ENCODE assay signal across 18 cellular contexts in the genomic region with DNA sequence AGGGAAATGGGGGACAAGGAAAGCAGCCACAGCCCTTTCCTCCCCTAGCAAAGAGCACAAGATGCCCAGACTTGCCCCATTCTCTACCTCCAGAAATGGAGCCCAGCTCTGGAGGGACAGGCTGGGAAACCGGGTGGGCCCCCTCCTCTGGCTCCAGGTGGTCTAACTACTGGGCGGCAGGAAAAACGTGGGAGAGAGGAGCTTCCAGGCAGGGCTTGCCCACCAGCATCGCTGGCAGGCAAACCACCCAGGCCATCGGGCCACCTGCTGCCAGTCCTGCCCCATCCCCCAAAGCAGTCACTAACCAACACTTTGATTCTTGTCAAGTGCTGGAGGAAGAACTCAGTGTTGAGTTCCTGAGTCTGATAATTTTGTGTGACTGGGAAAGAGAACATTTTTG.
"Had no signal": no experiment of that assay in that cellular context is flagged by ENCODE, and none has a peak within 500 bp of the region (broad histone marks: within the 10 kb centered on the region; RNA-seq: fewer than 3 reads in every experiment).

No MANE protein-coding gene starts in this region.

- ATAC-seq: activated CD4-positive, alpha-beta T cell treated with anti-CD3 and anti-CD28 coated beads for 36 hours; activated CD8-positive, alpha-beta memory T cell treated with anti-CD3 and anti-CD28 coated beads, Interleukin-2, amount 10 ng/mL, durations not matched to agents 7 days and 5 days; stimulated activated naive CD8-positive, alpha-beta T cell treated with anti-CD3 and anti-CD28 coated beads, Interleukin-15, Interleukin-2, amounts not matched to agents 100 U/mL and 50 U/mL, for 24 hours had no signal

- H3K36me3 Mint-ChIP-seq: activated CD8-positive, alpha-beta memory T cell treated with anti-CD3 and anti-CD28 coated beads, Interleukin-2, amount 10 ng/mL, durations not matched to agents 7 days and 5 days had no signal

- H3K27ac Mint-ChIP-seq: activated CD4-positive, alpha-beta memory T cell treated with anti-CD3 and anti-CD28 coated beads for 36 hours; activated CD4-positive, alpha-beta T cell treated with anti-CD3 and anti-CD28 coated beads for 36 hours; activated CD8-positive, alpha-beta memory T cell treated with anti-CD3 and anti-CD28 coated beads, Interleukin-2, amount 10 ng/mL, durations not matched to agents 7 days and 5 days; activated naive CD8-positive, alpha-beta T cell treated with anti-CD3 and anti-CD28 coated beads, Interleukin-2, amount 10 ng/mL, durations not matched to agents 7 days and 5 days had no signal

- DNase-seq: activated CD4-positive, alpha-beta memory T cell treated with anti-CD3 and anti-CD28 coated beads for 36 hours; activated CD4-positive, alpha-beta T cell treated with anti-CD3 and anti-CD28 coated beads for 36 hours; activated CD8-positive, alpha-beta memory T cell treated with anti-CD3 and anti-CD28 coated beads, Interleukin-2, amount 10 ng/mL, durations not matched to agents 7 days and 5 days; activated naive CD4-positive, alpha-beta T cell; activated naive CD8-positive, alpha-beta T cell treated with anti-CD3 and anti-CD28 coated beads, Interleukin-2, amount 10 ng/mL, durations not matched to agents 7 days and 5 days; amygdala; caudate nucleus; dorsolateral prefrontal cortex; foreskin fibroblast; glutamatergic neuron; hippocampal formation; islet precursor cell; occipital lobe; stimulated activated CD4-positive, alpha-beta T cell treated with anti-CD3 and anti-CD28 coated beads, Interleukin-2, amount 100 ng/mL, for 24 hours; stimulated activated naive CD8-positive, alpha-beta T cell treated with anti-CD3 and anti-CD28 coated beads, Interleukin-15, Interleukin-2, amounts not matched to agents 100 U/mL and 50 U/mL, for 24 hours; WERI-Rb-1 had no signal

- H3K9me3 Mint-ChIP-seq: activated CD4-positive, alpha-beta memory T cell treated with anti-CD3 and anti-CD28 coated beads for 36 hours; activated naive CD8-positive, alpha-beta T cell treated with anti-CD3 and anti-CD28 coated beads, Interleukin-2, amount 10 ng/mL, durations not matched to agents 7 days and 5 days had no signal

- H3K27me3 ChIP-seq: dorsolateral prefrontal cortex, tibial nerve had no signal

- H3K4me1 ChIP-seq: tibial nerve had no signal

- H3K9me3 ChIP-seq: tibial nerve had no signal

- H3K27ac ChIP-seq: dorsolateral prefrontal cortex, tibial nerve, WERI-Rb-1 had no signal

- H3K4me3 Mint-ChIP-seq: activated CD4-positive, alpha-beta memory T cell treated with anti-CD3 and anti-CD28 coated beads for 36 hours; activated CD4-positive, alpha-beta T cell treated with anti-CD3 and anti-CD28 coated beads for 36 hours; activated CD8-positive, alpha-beta memory T cell treated with anti-CD3 and anti-CD28 coated beads, Interleukin-2, amount 10 ng/mL, durations not matched to agents 7 days and 5 days; activated naive CD8-positive, alpha-beta T cell treated with anti-CD3 and anti-CD28 coated beads, Interleukin-2, amount 10 ng/mL, durations not matched to agents 7 days and 5 days had no signal

- H3K27me3 Mint-ChIP-seq: activated CD4-positive, alpha-beta memory T cell treated with anti-CD3 and anti-CD28 coated beads for 36 hours; activated CD4-positive, alpha-beta T cell treated with anti-CD3 and anti-CD28 coated beads for 36 hours; activated CD8-positive, alpha-beta memory T cell treated with anti-CD3 and anti-CD28 coated beads, Interleukin-2, amount 10 ng/mL, durations not matched to agents 7 days and 5 days; activated naive CD8-positive, alpha-beta T cell treated with anti-CD3 and anti-CD28 coated beads, Interleukin-2, amount 10 ng/mL, durations not matched to agents 7 days and 5 days had no signal

- H3K4me1 Mint-ChIP-seq: activated CD4-positive, alpha-beta T cell treated with anti-CD3 and anti-CD28 coated beads for 36 hours; activated CD8-positive, alpha-beta memory T cell treated with anti-CD3 and anti-CD28 coated beads, Interleukin-2, amount 10 ng/mL, durations not matched to agents 7 days and 5 days had no signal

- H3K4me3 ChIP-seq: dorsolateral prefrontal cortex, lung, tibial nerve had no signal
